In genomic region chr1:11910914-11911228, GRCh38 we compare ENCODE assay signal across 12 cellular contexts. TPM values are rescaled to one million over a fixed set of nuclear protein-coding genes. Genes with fewer than 3 reads are reported as not detected.
DNase-seq lines count a peak whose midpoint lies in the region; ATAC-seq and TF ChIP-seq lines count a peak whose summit lies in the region.
"Not testable (repeated sequence)": the region's sequence is repeated elsewhere in the genome, so short reads cannot be mapped to it uniquely, and the experiment has no call there.
"Had no signal": no experiment of that assay in that cellular context is flagged by ENCODE, and none has a peak within 500 bp of the region (broad histone marks: within the 10 kb centered on the region; RNA-seq: fewer than 3 reads in every experiment).

No MANE protein-coding gene starts in this region.

- peaks cover 6 to 33% (median 16%) of the 10 kb centered on the region in 4 donors for H3K4me1 Mint-ChIP-seq in CD4-positive, CD25-positive, alpha-beta regulatory T cell
- peaks cover 19% of the 10 kb centered on the region for H3K4me1 Mint-ChIP-seq in HFFc6 (ENCODE audit: low read depth)
- peaks cover 24% of the 10 kb centered on the region for H3K4me1 Mint-ChIP-seq in T-helper 1 cell treated with Interleukin-12 subunit alpha and Interleukin-12 subunit beta and Interleukin-4 antibody, amounts not matched to agents 30 μg/mL and 1 μg/mL, for 36 hours (ENCODE audit: low read depth)
- peaks cover 21% of the 10 kb centered on the region for H3K4me1 Mint-ChIP-seq in activated naive CD4-positive, alpha-beta T cell treated with anti-CD3 and anti-CD28 coated beads, Interleukin-2, amount 50 U/mL, for 24 hours
- H3K4me1 Mint-ChIP-seq in endodermal cell, result not testable (repeated sequence)
- peaks cover 24% of the 10 kb centered on the region for H3K4me1 Mint-ChIP-seq in mesothelial cell of epicardium
- H3K4me1 Mint-ChIP-seq in neural progenitor cell, result peaks cover 39% of the 10 kb centered on the region
- peaks cover 26 to 29% of the 10 kb centered on the region in 2 donors for H3K4me1 Mint-ChIP-seq in stimulated activated naive B cell treated with anti-CD40 and anti-IgM and Interleukin-4, amounts not matched to agents 10 μg/mL and 1 μg/mL and 100 μg/mL, for 72 hours

- H3K4me2 ChIP-seq in neural progenitor cell, result not testable (repeated sequence)

- H3K36me3 Mint-ChIP-seq in CD4-positive, CD25-positive, alpha-beta regulatory T cell; HFFc6 (ENCODE audit: low read depth); T-helper 1 cell treated with Interleukin-12 subunit alpha and Interleukin-12 subunit beta and Interleukin-4 antibody, amounts not matched to agents 30 μg/mL and 1 μg/mL, for 36 hours (ENCODE audit: low read depth); activated naive CD4-positive, alpha-beta T cell treated with anti-CD3 and anti-CD28 coated beads, Interleukin-2, amount 50 U/mL, for 24 hours; endodermal cell (ENCODE audit: low read depth); mesothelial cell of epicardium; neural progenitor cell: not testable (repeated sequence)
- H3K36me3 Mint-ChIP-seq in stimulated activated naive B cell treated with anti-CD40 and anti-IgM and Interleukin-4, amounts not matched to agents 10 μg/mL and 1 μg/mL and 100 μg/mL, for 72 hours, result peaks cover 10 to 16% of the 10 kb centered on the region in 2 donors

- not testable (repeated sequence) for H3K9me3 ChIP-seq in CD4-positive, CD25-positive, alpha-beta regulatory T cell (ENCODE audit: control insufficient read depth in 2 of 2, low read length in 2 of 2); endodermal cell (ENCODE audit: control insufficient read depth, low read length); neural progenitor cell (ENCODE audit: low read depth)

- H3K9me3 Mint-ChIP-seq in CD4-positive, CD25-positive, alpha-beta regulatory T cell; T-helper 1 cell treated with Interleukin-12 subunit alpha and Interleukin-12 subunit beta and Interleukin-4 antibody, amounts not matched to agents 30 μg/mL and 1 μg/mL, for 36 hours; activated naive CD4-positive, alpha-beta T cell treated with anti-CD3 and anti-CD28 coated beads, Interleukin-2, amount 50 U/mL, for 24 hours; endodermal cell; mesothelial cell of epicardium; neural progenitor cell; stimulated activated naive B cell treated with anti-CD40 and anti-IgM and Interleukin-4, amounts not matched to agents 10 μg/mL and 1 μg/mL and 100 μg/mL, for 72 hours: not testable (repeated sequence)
- peaks cover 11% of the 10 kb centered on the region for H3K9me3 Mint-ChIP-seq in HFFc6

- H3K9ac ChIP-seq in endodermal cell (ENCODE audit: extremely low read depth, low read length, poor library complexity, severe bottlenecking); neural progenitor cell: not testable (repeated sequence)

- not testable (repeated sequence) for H3K79me2 ChIP-seq in neural progenitor cell (ENCODE audit: low read depth)

- H3K4me1 ChIP-seq in CD4-positive, CD25-positive, alpha-beta regulatory T cell (ENCODE audit: control insufficient read depth, insufficient read depth, low read length, poor library complexity, severe bottlenecking), result peaks cover 21% of the 10 kb centered on the region
- not testable (repeated sequence) for H3K4me1 ChIP-seq in endodermal cell (ENCODE audit: control insufficient read depth, insufficient read depth, low read length); neural progenitor cell

- not testable (repeated sequence) for H4K20me1 ChIP-seq in neural progenitor cell (ENCODE audit: low read depth)

- WGBS in endodermal cell (ENCODE audit: insufficient coverage in 1 of 2, insufficient read length in 1 of 2), 2 experiments, result 94 to 96% methylated on average over 2 to 6 of the region's 6 CpGs

- H3K27ac ChIP-seq in CD4-positive, CD25-positive, alpha-beta regulatory T cell (ENCODE audit: insufficient read depth, low read length, poor library complexity, severe bottlenecking); endodermal cell (ENCODE audit: low read depth, low read length); neural progenitor cell: not testable (repeated sequence)

- not testable (repeated sequence) for TF ChIP-seq CTCF in HFFc6 (IDR thresholded peaks at IDR 0.05); endodermal cell (conservative IDR thresholded peaks at IDR 0.05); mesothelial cell of epicardium (IDR thresholded peaks at IDR 0.05; ENCODE audit: unreplicated experiment); neural progenitor cell (IDR thresholded peaks at IDR 0.05)

- peak overlapping the region in 3 of 4 donors; percentile 29 to 68 (median 40) for H3K4me3 Mint-ChIP-seq in CD4-positive, CD25-positive, alpha-beta regulatory T cell
- not testable (repeated sequence) for H3K4me3 Mint-ChIP-seq in HFFc6; T-helper 1 cell treated with Interleukin-12 subunit alpha and Interleukin-12 subunit beta and Interleukin-4 antibody, amounts not matched to agents 30 μg/mL and 1 μg/mL, for 36 hours; activated naive CD4-positive, alpha-beta T cell treated with anti-CD3 and anti-CD28 coated beads, Interleukin-2, amount 50 U/mL, for 24 hours; endodermal cell; mesothelial cell of epicardium; stimulated activated naive B cell treated with anti-CD40 and anti-IgM and Interleukin-4, amounts not matched to agents 10 μg/mL and 1 μg/mL and 100 μg/mL, for 72 hours
- peak overlapping the region; percentile 71 for H3K4me3 Mint-ChIP-seq in neural progenitor cell

- H3K27me3 ChIP-seq in CD4-positive, CD25-positive, alpha-beta regulatory T cell (ENCODE audit: control insufficient read depth, insufficient read depth, low read length); endodermal cell (ENCODE audit: control insufficient read depth, insufficient read depth, low read length, poor library complexity, severe bottlenecking); neural progenitor cell: not testable (repeated sequence)

- H3K4me3 ChIP-seq in CD4-positive, CD25-positive, alpha-beta regulatory T cell (ENCODE audit: low read depth, low read length); endodermal cell (ENCODE audit: low read length); neural progenitor cell: not testable (repeated sequence)

- H3K36me3 ChIP-seq in CD4-positive, CD25-positive, alpha-beta regulatory T cell (ENCODE audit: control insufficient read depth, insufficient read depth, low read length); endodermal cell (ENCODE audit: control insufficient read depth, insufficient read depth, low read length); neural progenitor cell: not testable (repeated sequence)

- DNase-seq in CD4-positive, CD25-positive, alpha-beta regulatory T cell; HFFc6; endodermal cell; mesothelial cell of epicardium (ENCODE audit: low spot score in 2 of 2, unreplicated experiment in 2 of 2); neural progenitor cell (ENCODE audit: low spot score); stimulated activated naive B cell treated with anti-CD40 and anti-IgM and Interleukin-4, amounts not matched to agents 10 μg/mL and 1 μg/mL and 100 μg/mL, for 72 hours: not testable (repeated sequence)

- H3K27ac Mint-ChIP-seq in CD4-positive, CD25-positive, alpha-beta regulatory T cell, result not testable (repeated sequence)
- H3K27ac Mint-ChIP-seq in HFFc6 (peak overlapping the region; percentile 52; the same call in 1 of the 2 replicates), endodermal cell (peak overlapping the region; percentile 100), mesothelial cell of epicardium (peak overlapping the region; percentile 43), neural progenitor cell (peak overlapping the region; percentile 93)
- H3K27ac Mint-ChIP-seq in T-helper 1 cell treated with Interleukin-12 subunit alpha and Interleukin-12 subunit beta and Interleukin-4 antibody, amounts not matched to agents 30 μg/mL and 1 μg/mL, for 36 hours, result peak overlapping the region; percentile 20
- H3K27ac Mint-ChIP-seq in activated naive CD4-positive, alpha-beta T cell treated with anti-CD3 and anti-CD28 coated beads, Interleukin-2, amount 50 U/mL, for 24 hours, result peak overlapping the region; percentile 70
- peak overlapping the region; percentile 100 for H3K27ac Mint-ChIP-seq in stimulated activated naive B cell treated with anti-CD40 and anti-IgM and Interleukin-4, amounts not matched to agents 10 μg/mL and 1 μg/mL and 100 μg/mL, for 72 hours

- H3F3A ChIP-seq in neural progenitor cell (ENCODE audit: low read depth), result peaks cover 45% of the 10 kb centered on the region

- ATAC-seq in CD4-positive, CD25-positive, alpha-beta regulatory T cell (ENCODE audit: low read depth in 2 of 2); stimulated activated naive B cell treated with anti-CD40 and anti-IgM and Interleukin-4, amounts not matched to agents 10 μg/mL and 1 μg/mL and 100 μg/mL, for 72 hours (replicated peaks): not testable (repeated sequence)

- H2AFZ ChIP-seq in neural progenitor cell (replicated peaks), result not testable (repeated sequence)

- peaks cover 18% of the 10 kb centered on the region for H3K27me3 Mint-ChIP-seq in CD4-positive, CD25-positive, alpha-beta regulatory T cell
- H3K27me3 Mint-ChIP-seq in HFFc6 (ENCODE audit: insufficient read depth), result peaks cover 28% of the 10 kb centered on the region
- H3K27me3 Mint-ChIP-seq in T-helper 1 cell treated with Interleukin-12 subunit alpha and Interleukin-12 subunit beta and Interleukin-4 antibody, amounts not matched to agents 30 μg/mL and 1 μg/mL, for 36 hours (ENCODE audit: low read depth), result peaks cover 13% of the 10 kb centered on the region
- not testable (repeated sequence) for H3K27me3 Mint-ChIP-seq in activated naive CD4-positive, alpha-beta T cell treated with anti-CD3 and anti-CD28 coated beads, Interleukin-2, amount 50 U/mL, for 24 hours; endodermal cell (ENCODE audit: insufficient read depth); mesothelial cell of epicardium (ENCODE audit: low read depth); stimulated activated naive B cell treated with anti-CD40 and anti-IgM and Interleukin-4, amounts not matched to agents 10 μg/mL and 1 μg/mL and 100 μg/mL, for 72 hours
- peaks cover 15% of the 10 kb centered on the region for H3K27me3 Mint-ChIP-seq in neural progenitor cell (ENCODE audit: insufficient read depth, low read depth)

RNA-seq across cellular contexts. Expression of gene KIAA2013, which starts 15.4 kb away (rescaled TPM):
- 24.1 TPM for total RNA-seq in CD4-positive, CD25-positive, alpha-beta regulatory T cell
- 10 to 100 TPM; 33.6 to 69.2 (median 45.6) TPM for polyA plus RNA-seq in CD4-positive, CD25-positive, alpha-beta regulatory T cell
- 10 to 100 TPM; 59.0 to 74.3 (median 66.5) TPM for total RNA-seq in HFFc6 (2021; fragmentation: NEBNext Ultra II Directional; extraction: Animal tissue kit (Norgen Biotek cat#: 25700))
- 10 to 100 TPM; 36.2 to 36.7 TPM for total RNA-seq in endodermal cell
- polyA plus RNA-seq in endodermal cell (2013, experiment 1 of 2), result 34.1 TPM
- polyA plus RNA-seq in endodermal cell (2013, experiment 2 of 2), result 32.3 TPM
- 37.8 to 39.3 TPM (median 37.8 TPM) in 3 replicates for total RNA-seq in mesothelial cell of epicardium
- 17.3 and 51.9 TPM in 2 replicates for total RNA-seq in neural progenitor cell (ENCODE audit: low replicate concordance)

RNA-seq across cellular contexts. Expression of gene PLOD1, which starts 23.6 kb away (rescaled TPM):
- 2.9 TPM for total RNA-seq in CD4-positive, CD25-positive, alpha-beta regulatory T cell
- polyA plus RNA-seq in CD4-positive, CD25-positive, alpha-beta regulatory T cell, result 1 to 10 TPM; 2.2 to 6.6 (median 4.7) TPM
- total RNA-seq in HFFc6 (2021; fragmentation: NEBNext Ultra II Directional; extraction: Animal tissue kit (Norgen Biotek cat#: 25700)), result 100 to 1,000 TPM; 294 to 438 (median 315) TPM
- total RNA-seq in endodermal cell, result 10 to 100 TPM; 71.5 to 81.8 TPM
- 66.4 TPM for polyA plus RNA-seq in endodermal cell (2013, experiment 1 of 2)
- polyA plus RNA-seq in endodermal cell (2013, experiment 2 of 2), result 62.0 TPM
- 198 to 206 TPM (median 203 TPM) in 3 replicates for total RNA-seq in mesothelial cell of epicardium
- 27.2 and 73.5 TPM in 2 replicates for total RNA-seq in neural progenitor cell (ENCODE audit: low replicate concordance)

RNA-seq across cellular contexts. Expression of gene NPPB, which starts 52.1 kb away (rescaled TPM):
- total RNA-seq in CD4-positive, CD25-positive, alpha-beta regulatory T cell, result not detected
- not detected for polyA plus RNA-seq in CD4-positive, CD25-positive, alpha-beta regulatory T cell
- total RNA-seq in HFFc6 (2021; fragmentation: NEBNext Ultra II Directional; extraction: Animal tissue kit (Norgen Biotek cat#: 25700)), result not detected
- total RNA-seq in endodermal cell (10 to 100 TPM; 45.8 to 51.9 TPM), mesothelial cell of epicardium (1.3 to 2.5 TPM (median 2.3 TPM) in 3 replicates), neural progenitor cell (ENCODE audit: low replicate concordance) (not detected in 2 replicates)
- 110 TPM for polyA plus RNA-seq in endodermal cell (2013, experiment 1 of 2)
- polyA plus RNA-seq in endodermal cell (2013, experiment 2 of 2), result 184 TPM
- total RNA-seq: Calu3; CD4-positive, alpha-beta memory T cell; NCI-H460; RPMI7951 had no signal
- polyA plus RNA-seq: CD4-positive, alpha-beta memory T cell had no signal

Comparison
In these comparisons a context has a peak if more than half of its experiments do, and no peak if none do; other contexts are left out.
1. RNA of gene NPPB, which starts 52.1 kb away (total RNA-seq): 45.8 to 51.9 TPM in endodermal cell; 1.3 to 2.5 TPM in mesothelial cell of epicardium, not detected in CD4-positive, CD25-positive, alpha-beta regulatory T cell (single experiment), not detected in HFFc6 and not detected in neural progenitor cell; every median in the first group is over 10 times any median in the second.